ENCODE assay signal across 27 cellular contexts in the genomic region with DNA sequence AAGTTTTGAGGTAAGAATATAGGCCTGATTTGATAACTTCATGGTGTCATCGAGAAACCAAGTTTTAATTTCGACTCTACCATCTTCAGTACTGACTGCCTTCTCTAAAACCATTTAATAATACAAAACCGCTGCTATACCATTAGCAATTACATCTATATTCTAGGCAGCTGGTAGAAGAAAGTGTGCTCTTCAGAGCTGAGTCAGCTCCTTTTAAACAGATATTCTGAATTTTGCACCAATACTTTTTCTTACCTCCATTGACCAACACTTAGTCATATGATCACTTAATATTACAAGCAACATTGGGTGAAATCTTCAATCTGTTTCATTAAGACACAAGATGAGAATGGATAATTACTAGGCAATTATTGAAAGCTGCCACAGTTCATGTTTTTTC.
"Had no signal": no experiment of that assay in that cellular context is flagged by ENCODE, and none has a peak within 500 bp of the region (broad histone marks: within the 10 kb centered on the region; RNA-seq: fewer than 3 reads in every experiment).

No MANE protein-coding gene starts in this region.

- DNase-seq: naive thymus-derived CD4-positive, alpha-beta T cell; natural killer cell; occipital lobe; ovary; posterior cingulate gyrus; psoas muscle; right cardiac atrium; spleen; stimulated activated CD4-positive, alpha-beta T cell treated with anti-CD3 and anti-CD28 coated beads, Interleukin-12 subunit alpha, Interleukin-12 subunit beta, amount 100 ng/mL, for 4 hours; stimulated activated CD4-positive, alpha-beta T cell treated with anti-CD3 and anti-CD28 coated beads, Interleukin-1b, Interleukin-23, amount 100 ng/mL, for 48 hours; stimulated activated CD4-positive, alpha-beta T cell treated with anti-CD3 and anti-CD28 coated beads, Interleukin-4, amount 100 ng/mL, for 24 hours; stimulated activated naive B cell treated with anti-CD40 and anti-IgM and Interleukin-4, amounts not matched to agents 10 μg/mL and 1 μg/mL and 100 μg/mL, for 72 hours; stimulated activated naive CD4-positive, alpha-beta T cell treated with Interleukin-2 at 50 U/mL for 16 hours; stomach; thyroid gland; trophoblast cell; upper lobe of left lung had no signal

- H3K9ac ChIP-seq: neural progenitor cell, parathyroid adenoma had no signal

- H3K36me3 ChIP-seq: neural progenitor cell, ovary, spleen, stomach, thoracic aorta, thyroid gland, tibial nerve, upper lobe of left lung, vagina had no signal

- ATAC-seq: naive thymus-derived CD4-positive, alpha-beta T cell; natural killer cell; psoas muscle; right cardiac atrium; sciatic nerve; stimulated activated effector memory CD8-positive, alpha-beta T cell treated with anti-CD3 and anti-CD28 coated beads, Interleukin-12 subunit alpha, Interleukin-12 subunit beta, amount 100 ng/mL, for 72 hours; stimulated activated naive B cell treated with anti-CD40 and anti-IgM and Interleukin-4, amounts not matched to agents 10 μg/mL and 1 μg/mL and 100 μg/mL, for 72 hours had no signal

- H3K27me3 ChIP-seq: neural progenitor cell, ovary, spleen, stomach, thyroid gland, tibial nerve, upper lobe of left lung, vagina had no signal

- H3K79me2 ChIP-seq: parathyroid adenoma had no signal

- H3K27ac ChIP-seq: neural progenitor cell, ovary, parathyroid adenoma, psoas muscle, skin epidermis, spleen, stomach, thoracic aorta, thyroid gland, tibial nerve, upper lobe of left lung, vagina had no signal

- H3K4me1 ChIP-seq: neural progenitor cell, parathyroid adenoma, psoas muscle, spleen, stomach, thyroid gland, tibial nerve, upper lobe of left lung, vagina had no signal

- H2AFZ ChIP-seq: neural progenitor cell, parathyroid adenoma had no signal

- FAIRE-seq: urothelium cell line had no signal

- H3K9me3 ChIP-seq: ovary, psoas muscle, stomach, thoracic aorta, thyroid gland, tibial nerve, upper lobe of left lung, vagina had no signal

- H3K4me2 ChIP-seq: neural progenitor cell, smooth muscle cell had no signal

- H3K4me3 ChIP-seq: neural progenitor cell, ovary, psoas muscle, skin epidermis, smooth muscle cell, spleen, stomach, thoracic aorta, thyroid gland, tibial nerve, upper lobe of left lung, vagina had no signal
